In the genomic region with DNA sequence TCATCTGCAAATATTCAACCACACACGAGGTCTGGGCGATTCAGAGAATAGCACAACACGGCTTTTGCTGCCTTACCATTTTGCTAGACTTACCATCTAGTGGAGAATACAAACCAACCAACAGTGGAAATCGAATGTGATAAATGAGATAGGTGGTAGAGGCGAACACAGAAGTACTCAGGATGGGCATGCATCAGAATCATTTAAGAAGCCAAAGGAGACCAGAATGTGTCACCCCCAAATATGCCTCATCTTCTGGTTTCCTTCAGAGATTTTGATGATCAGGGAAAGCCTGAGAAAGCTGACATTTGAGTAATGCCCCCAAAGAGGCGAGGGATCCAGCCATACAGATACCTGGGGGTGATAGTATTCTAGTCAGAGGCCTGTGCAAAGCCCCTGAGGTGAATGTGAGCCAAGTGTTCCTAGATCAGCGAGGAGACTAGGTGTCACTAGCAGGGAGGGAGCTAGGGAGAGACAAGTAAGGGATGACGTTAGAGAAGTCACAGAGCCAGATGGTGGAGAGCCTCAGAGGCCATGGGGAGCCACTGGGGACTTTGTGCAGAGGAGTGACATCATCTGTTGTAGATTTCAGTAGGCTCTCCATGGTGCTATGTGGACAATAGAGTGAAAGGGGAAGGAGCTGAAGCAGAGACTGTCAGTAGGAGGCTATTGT, we compare ENCODE assay signal across 8 cellular contexts. TPM values are rescaled to one million over a fixed set of nuclear protein-coding genes. Genes with fewer than 3 reads are reported as not detected.
DNase-seq lines count a peak whose midpoint lies in the region; ATAC-seq, FAIRE-seq and TF ChIP-seq lines count a peak whose summit lies in the region.

No MANE protein-coding gene starts in this region.

- H3K4me1 Mint-ChIP-seq in activated T-cell treated with anti-CD3 and anti-CD28 coated beads, Interleukin-2, amount 50 U/mL, for 72 hours (ENCODE audit: low read depth): peaks cover 64% of the 10 kb centered on the region
- peaks cover 30% of the 10 kb centered on the region for H3K4me1 Mint-ChIP-seq in mesothelial cell of epicardium

- no peak for TF ChIP-seq CTCF in mesothelial cell of epicardium (IDR thresholded peaks at IDR 0.05; ENCODE audit: unreplicated experiment)

- H3K9me3 Mint-ChIP-seq in activated T-cell treated with anti-CD3 and anti-CD28 coated beads, Interleukin-2, amount 50 U/mL, for 72 hours: peaks cover 2 to 3% of the 10 kb centered on the region in 2 donors
- H3K9me3 Mint-ChIP-seq in mesothelial cell of epicardium: peaks cover 27% of the 10 kb centered on the region

- ATAC-seq in HG03342 (IDR thresholded peaks at IDR 0.05; ENCODE audit: unreplicated experiment) (peak; percentile 38), GM18907 (IDR thresholded peaks at IDR 0.05; ENCODE audit: unreplicated experiment) (no peak), HG03045 (IDR thresholded peaks at IDR 0.05; ENCODE audit: unreplicated experiment) (no peak)
- peak; percentile 70 for ATAC-seq in activated T-cell treated with anti-CD3 and anti-CD28 coated beads, Interleukin-2, amount 50 U/mL, for 72 hours (replicated peaks in 1 of 2)

- no peaks in the 10 kb centered on the region for H3K27me3 Mint-ChIP-seq in activated T-cell treated with anti-CD3 and anti-CD28 coated beads, Interleukin-2, amount 50 U/mL, for 72 hours (ENCODE audit: low read depth)
- H3K27me3 Mint-ChIP-seq in mesothelial cell of epicardium (ENCODE audit: low read depth): no peaks in the 10 kb centered on the region

- peak; percentile 48 to 64 for DNase-seq in activated T-cell treated with anti-CD3 and anti-CD28 coated beads, Interleukin-2, amount 50 U/mL, for 72 hours
- no peak for DNase-seq in mesothelial cell of epicardium (ENCODE audit: low spot score in 2 of 2, unreplicated experiment in 2 of 2)
- no peak for DNase-seq in HTR-8/SVneo (ENCODE audit: insufficient read length, low spot score)
- no peak for DNase-seq in NCI-H2227 treated with DMSO at 0.1 percent for 48 hours (lab: John Stamatoyannopoulos, UW)

- peak overlapping the region; percentile 78 to 79 for H3K4me3 Mint-ChIP-seq in activated T-cell treated with anti-CD3 and anti-CD28 coated beads, Interleukin-2, amount 50 U/mL, for 72 hours
- H3K4me3 Mint-ChIP-seq in mesothelial cell of epicardium: peak overlapping the region; percentile 15

- FAIRE-seq in HTR-8/SVneo (lab: Jason Lieb, UNC): no peak

- H3K27ac Mint-ChIP-seq in activated T-cell treated with anti-CD3 and anti-CD28 coated beads, Interleukin-2, amount 50 U/mL, for 72 hours: peak overlapping the region; percentile 82
- peak overlapping the region; percentile 84 for H3K27ac Mint-ChIP-seq in mesothelial cell of epicardium

- peak overlapping the region; percentile 92; the same call in 1 of the 2 replicates for H3K4me3 ChIP-seq in GM08714 (ENCODE audit: low read length)

- peaks cover 5 to 10% of the 10 kb centered on the region in 2 donors for H3K36me3 Mint-ChIP-seq in activated T-cell treated with anti-CD3 and anti-CD28 coated beads, Interleukin-2, amount 50 U/mL, for 72 hours (ENCODE audit: insufficient read depth in 2 of 2)
- peaks cover 3% of the 10 kb centered on the region for H3K36me3 Mint-ChIP-seq in mesothelial cell of epicardium

RNA-seq across cellular contexts. Expression of gene MTMR1, which starts 1.7 kb away (rescaled TPM):
- total RNA-seq in activated T-cell treated with anti-CD3 and anti-CD28 coated beads, Interleukin-2, amount 50 U/mL, for 72 hours: 10 to 100 TPM; 35.1 to 35.6 TPM
- 33.7 to 38.1 TPM (median 34.4 TPM) in 3 replicates for total RNA-seq in mesothelial cell of epicardium

Comparison
In these comparisons a context has a peak if more than half of its experiments do, and no peak if none do; other contexts are left out.
1. ATAC-seq: peak in HG03342 (single experiment) and activated T-cell treated with anti-CD3 and anti-CD28 coated beads, Interleukin-2, amount 50 U/mL, for 72 hours (2 of 2); none in GM18907 (single experiment) and HG03045 (single experiment).
2. DNase-seq: peak in activated T-cell treated with anti-CD3 and anti-CD28 coated beads, Interleukin-2, amount 50 U/mL, for 72 hours (2 of 2); none in mesothelial cell of epicardium (0 of 2), HTR-8/SVneo (single experiment) and NCI-H2227 treated with DMSO at 0.1 percent for 48 hours (single experiment).